In genomic region chr2:71671203-71671602, GRCh38 we compare ENCODE assay signal across 1 cellular context.
TF ChIP-seq lines count a peak whose summit lies in the region.

No MANE protein-coding gene starts in this region.

TF ChIP-seq in GM23338, 12 proteins besides CTCF, POLR2A, EP300 and RAD21 (continued from another document):
- TF ChIP-seq, protein P1, sequence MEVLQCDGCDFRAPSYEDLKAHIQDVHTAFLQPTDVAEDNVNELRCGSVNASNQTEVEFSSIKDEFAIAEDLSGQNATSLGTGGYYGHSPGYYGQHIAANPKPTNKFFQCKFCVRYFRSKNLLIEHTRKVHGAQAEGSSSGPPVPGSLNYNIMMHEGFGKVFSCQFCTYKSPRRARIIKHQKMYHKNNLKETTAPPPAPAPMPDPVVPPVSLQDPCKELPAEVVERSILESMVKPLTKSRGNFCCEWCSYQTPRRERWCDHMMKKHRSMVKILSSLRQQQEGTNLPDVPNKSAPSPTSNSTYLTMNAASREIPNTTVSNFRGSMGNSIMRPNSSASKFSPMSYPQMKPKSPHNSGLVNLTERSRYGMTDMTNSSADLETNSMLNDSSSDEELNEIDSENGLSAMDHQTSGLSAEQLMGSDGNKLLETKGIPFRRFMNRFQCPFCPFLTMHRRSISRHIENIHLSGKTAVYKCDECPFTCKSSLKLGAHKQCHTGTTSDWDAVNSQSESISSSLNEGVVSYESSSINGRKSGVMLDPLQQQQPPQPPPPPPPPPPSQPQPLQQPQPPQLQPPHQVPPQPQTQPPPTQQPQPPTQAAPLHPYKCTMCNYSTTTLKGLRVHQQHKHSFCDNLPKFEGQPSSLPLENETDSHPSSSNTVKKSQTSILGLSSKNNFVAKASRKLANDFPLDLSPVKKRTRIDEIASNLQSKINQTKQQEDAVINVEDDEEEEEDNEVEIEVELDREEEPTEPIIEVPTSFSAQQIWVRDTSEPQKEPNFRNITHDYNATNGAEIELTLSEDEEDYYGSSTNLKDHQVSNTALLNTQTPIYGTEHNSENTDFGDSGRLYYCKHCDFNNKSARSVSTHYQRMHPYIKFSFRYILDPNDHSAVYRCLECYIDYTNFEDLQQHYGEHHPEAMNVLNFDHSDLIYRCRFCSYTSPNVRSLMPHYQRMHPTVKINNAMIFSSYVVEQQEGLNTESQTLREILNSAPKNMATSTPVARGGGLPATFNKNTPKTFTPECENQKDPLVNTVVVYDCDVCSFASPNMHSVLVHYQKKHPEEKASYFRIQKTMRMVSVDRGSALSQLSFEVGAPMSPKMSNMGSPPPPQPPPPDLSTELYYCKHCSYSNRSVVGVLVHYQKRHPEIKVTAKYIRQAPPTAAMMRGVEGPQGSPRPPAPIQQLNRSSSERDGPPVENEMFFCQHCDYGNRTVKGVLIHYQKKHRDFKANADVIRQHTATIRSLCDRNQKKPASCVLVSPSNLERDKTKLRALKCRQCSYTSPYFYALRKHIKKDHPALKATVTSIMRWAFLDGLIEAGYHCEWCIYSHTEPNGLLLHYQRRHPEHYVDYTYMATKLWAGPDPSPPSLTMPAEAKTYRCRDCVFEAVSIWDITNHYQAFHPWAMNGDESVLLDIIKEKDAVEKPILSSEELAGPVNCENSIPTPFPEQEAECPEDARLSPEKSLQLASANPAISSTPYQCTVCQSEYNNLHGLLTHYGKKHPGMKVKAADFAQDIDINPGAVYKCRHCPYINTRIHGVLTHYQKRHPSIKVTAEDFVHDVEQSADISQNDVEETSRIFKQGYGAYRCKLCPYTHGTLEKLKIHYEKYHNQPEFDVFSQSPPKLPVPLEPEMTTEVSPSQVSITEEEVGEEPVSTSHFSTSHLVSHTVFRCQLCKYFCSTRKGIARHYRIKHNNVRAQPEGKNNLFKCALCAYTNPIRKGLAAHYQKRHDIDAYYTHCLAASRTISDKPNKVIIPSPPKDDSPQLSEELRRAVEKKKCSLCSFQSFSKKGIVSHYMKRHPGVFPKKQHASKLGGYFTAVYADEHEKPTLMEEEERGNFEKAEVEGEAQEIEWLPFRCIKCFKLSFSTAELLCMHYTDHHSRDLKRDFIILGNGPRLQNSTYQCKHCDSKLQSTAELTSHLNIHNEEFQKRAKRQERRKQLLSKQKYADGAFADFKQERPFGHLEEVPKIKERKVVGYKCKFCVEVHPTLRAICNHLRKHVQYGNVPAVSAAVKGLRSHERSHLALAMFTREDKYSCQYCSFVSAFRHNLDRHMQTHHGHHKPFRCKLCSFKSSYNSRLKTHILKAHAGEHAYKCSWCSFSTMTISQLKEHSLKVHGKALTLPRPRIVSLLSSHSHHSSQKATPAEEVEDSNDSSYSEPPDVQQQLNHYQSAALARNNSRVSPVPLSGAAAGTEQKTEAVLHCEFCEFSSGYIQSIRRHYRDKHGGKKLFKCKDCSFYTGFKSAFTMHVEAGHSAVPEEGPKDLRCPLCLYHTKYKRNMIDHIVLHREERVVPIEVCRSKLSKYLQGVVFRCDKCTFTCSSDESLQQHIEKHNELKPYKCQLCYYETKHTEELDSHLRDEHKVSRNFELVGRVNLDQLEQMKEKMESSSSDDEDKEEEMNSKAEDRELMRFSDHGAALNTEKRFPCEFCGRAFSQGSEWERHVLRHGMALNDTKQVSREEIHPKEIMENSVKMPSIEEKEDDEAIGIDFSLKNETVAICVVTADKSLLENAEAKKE (CRISPR knock-in tag; IDR thresholded peaks at IDR 0.05) = no peak
- no peak for TF ChIP-seq JUNB (IDR thresholded peaks at IDR 0.05; ENCODE audit: unreplicated experiment)
- no peak for TF ChIP-seq CREB1 (CRISPR knock-in tag; IDR thresholded peaks at IDR 0.05; ENCODE audit: low read depth)
- TF ChIP-seq EZH2 (IDR thresholded peaks at IDR 0.05; ENCODE audit: low read depth, unreplicated experiment) = no peak
- TF ChIP-seq POLR2AphosphoS5 (IDR thresholded peaks at IDR 0.05; ENCODE audit: low read depth) = no peak
- TF ChIP-seq REST (IDR thresholded peaks at IDR 0.05; ENCODE audit: unreplicated experiment) = no peak
- TF ChIP-seq EZH2phosphoT487 (IDR thresholded peaks at IDR 0.05; ENCODE audit: unreplicated experiment) = no peak
